ENCODE assay signal across 9 cellular contexts in the genomic region with DNA sequence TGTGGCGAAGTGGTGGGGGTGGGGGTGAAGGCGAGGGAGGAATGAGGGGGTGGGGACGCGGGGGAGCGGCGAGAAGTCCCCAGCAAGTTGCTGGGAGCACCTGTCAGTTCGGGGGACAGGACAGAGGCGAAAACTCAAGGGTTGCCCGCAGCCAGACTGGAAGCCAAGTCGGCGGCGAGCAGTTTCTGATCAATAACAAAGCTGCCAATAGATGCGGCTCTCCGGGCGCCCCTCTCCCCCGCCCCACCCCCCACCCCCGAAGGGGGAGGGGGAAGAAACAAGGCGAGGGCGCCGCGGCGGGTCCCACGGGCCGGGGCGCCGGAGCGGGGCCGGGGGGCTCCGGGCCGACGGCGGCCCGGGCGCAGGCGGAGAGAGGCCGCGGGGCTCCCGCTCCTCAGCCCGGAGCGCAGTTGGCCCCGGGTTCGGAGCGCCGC. TPM values are rescaled to one million over a fixed set of nuclear protein-coding genes. Genes with fewer than 3 reads are reported as not detected.
A peak's percentile ranks its signal among the peaks of the same experiment; 100 is the strongest.
DNase-seq lines count a peak whose midpoint lies in the region.
"Had no signal": no experiment of that assay in that cellular context is flagged by ENCODE, and none has a peak within 500 bp of the region (broad histone marks: within the 10 kb centered on the region; RNA-seq: fewer than 3 reads in every experiment).

No MANE protein-coding gene starts in this region.

- WGBS in iPS DF 6.9 (ENCODE audit: insufficient coverage, insufficient read length): no CpG with 5 or more reads among the region's 44 CpGs

- no peaks in the 10 kb centered on the region for H3K36me3 ChIP-seq in iPS DF 6.9 (ENCODE audit: control insufficient read depth, insufficient read depth, low read length)

- no peaks in the 10 kb centered on the region for H3K9me3 ChIP-seq in iPS DF 6.9 (ENCODE audit: control insufficient read depth, insufficient read depth, low read length)

- H3K4me1 ChIP-seq in iPS DF 6.9 (ENCODE audit: control insufficient read depth, insufficient read depth, low read length): no peaks in the 10 kb centered on the region; the same call in 1 of the 2 replicates

- no peaks in the 10 kb centered on the region for H3K9me3 Mint-ChIP-seq in activated T-helper 2 cell treated with anti-CD3 and anti-CD28 coated beads, Interferon-gamma antibody, Interleukin-2, Interleukin-4, amounts not matched to agents 10 μg/mL and 5 μg/mL and 100 μg/mL, durations not matched to agents 14 hours and 24 hours and 36 hours

- H3K36me3 Mint-ChIP-seq in activated T-helper 2 cell treated with anti-CD3 and anti-CD28 coated beads, Interferon-gamma antibody, Interleukin-2, Interleukin-4, amounts not matched to agents 10 μg/mL and 5 μg/mL and 100 μg/mL, durations not matched to agents 14 hours and 24 hours and 36 hours (ENCODE audit: low read depth): no peaks in the 10 kb centered on the region

- peaks cover 41% of the 10 kb centered on the region for H3K27me3 Mint-ChIP-seq in activated T-helper 2 cell treated with anti-CD3 and anti-CD28 coated beads, Interferon-gamma antibody, Interleukin-2, Interleukin-4, amounts not matched to agents 10 μg/mL and 5 μg/mL and 100 μg/mL, durations not matched to agents 14 hours and 24 hours and 36 hours (ENCODE audit: low read depth)

- DNase-seq in NCI-H748 (lab: John Stamatoyannopoulos, UW; ENCODE audit: unreplicated experiment) (peak; percentile 50), NCI-H748 treated with DMSO at 0.1 percent for 48 hours (lab: John Stamatoyannopoulos, UW) (no peak), iPS DF 6.9 (ENCODE audit: low read depth, low spot score) (no peak), epidermal melanocyte (ENCODE audit: insufficient read length, low spot score) (no peak)
- DNase-seq in activated T-helper 2 cell treated with anti-CD3 and anti-CD28 coated beads, Interferon-gamma antibody, Interleukin-2, Interleukin-4, amounts not matched to agents 10 μg/mL and 5 μg/mL and 100 μg/mL, durations not matched to agents 14 hours and 24 hours and 36 hours (ENCODE audit: low spot score): no peak
- no peak for DNase-seq in activated CD4-positive, alpha-beta T cell treated with anti-CD3 and anti-CD28 coated beads, Interleukin-2, amount 50 U/mL, for 4 hours
- no peak for DNase-seq in activated CD4-positive, alpha-beta T cell treated with anti-CD3 and anti-CD28 coated beads for 48 hours

- H3K27ac Mint-ChIP-seq in activated T-helper 2 cell treated with anti-CD3 and anti-CD28 coated beads, Interferon-gamma antibody, Interleukin-2, Interleukin-4, amounts not matched to agents 10 μg/mL and 5 μg/mL and 100 μg/mL, durations not matched to agents 14 hours and 24 hours and 36 hours: no peak overlapping the region

- H3K4me3 ChIP-seq in iPS DF 6.9 (ENCODE audit: low read length) (peak overlapping the region; percentile 77; the same call in 1 of the 2 replicates), skin epidermis (peak overlapping the region; percentile 52 to 77 (median 65))

- intact Hi-C loops in activated T-helper 2 cell treated with anti-CD3 and anti-CD28 coated beads, Interferon-gamma antibody, Interleukin-2, Interleukin-4, amounts not matched to agents 10 μg/mL and 5 μg/mL and 100 μg/mL, durations not matched to agents 14 hours and 24 hours and 36 hours (cut with micrococcal nuclease): no loop called here

- peaks cover 7% of the 10 kb centered on the region for H3K4me1 Mint-ChIP-seq in activated T-helper 2 cell treated with anti-CD3 and anti-CD28 coated beads, Interferon-gamma antibody, Interleukin-2, Interleukin-4, amounts not matched to agents 10 μg/mL and 5 μg/mL and 100 μg/mL, durations not matched to agents 14 hours and 24 hours and 36 hours (ENCODE audit: low read depth)

- peak overlapping the region; percentile 42 for H3K4me3 Mint-ChIP-seq in activated T-helper 2 cell treated with anti-CD3 and anti-CD28 coated beads, Interferon-gamma antibody, Interleukin-2, Interleukin-4, amounts not matched to agents 10 μg/mL and 5 μg/mL and 100 μg/mL, durations not matched to agents 14 hours and 24 hours and 36 hours (ENCODE audit: low read depth)

- H3K27ac ChIP-seq in iPS DF 6.9 (ENCODE audit: low read length) (no peak overlapping the region), skin epidermis (peak overlapping the region; percentile 39 to 92 (median 82))
- H3K27ac ChIP-seq: C4-2B had no signal

- H3K27me3 ChIP-seq in iPS DF 6.9 (ENCODE audit: control insufficient read depth, insufficient read depth, low read length): no peaks in the 10 kb centered on the region; the same call in 1 of the 2 replicates

RNA-seq across cellular contexts. Expression of a gene that starts 0.4 kb away (rescaled TPM):
- not detected in 2 replicates for total RNA-seq in activated T-helper 2 cell treated with anti-CD3 and anti-CD28 coated beads, Interferon-gamma antibody, Interleukin-2, Interleukin-4, amounts not matched to agents 10 μg/mL and 5 μg/mL and 100 μg/mL, durations not matched to agents 14 hours and 24 hours and 36 hours
